ENCODE assay signal across 33 cellular contexts in genomic region chr2:161367675-161368074, GRCh38. TPM values are rescaled to one million over a fixed set of nuclear protein-coding genes. Genes with fewer than 3 reads are reported as not detected.
"Had no signal": no experiment of that assay in that cellular context is flagged by ENCODE, and none has a peak within 500 bp of the region (broad histone marks: within the 10 kb centered on the region; RNA-seq: fewer than 3 reads in every experiment).

No MANE protein-coding gene starts in this region.

- H3K4me3 ChIP-seq: adrenal gland, Peyer's patch, SJSA1 had no signal

- ATAC-seq: activated CD8-positive, alpha-beta T cell treated with anti-CD3 and anti-CD28 coated beads, Interleukin-2, amount 10 ng/mL, durations not matched to agents 7 days and 5 days; activated naive CD4-positive, alpha-beta T cell treated with anti-CD3 and anti-CD28 coated beads, Interleukin-2, amount 50 U/mL, for 72 hours; activated T-cell treated with anti-CD3 and anti-CD28 coated beads, Interleukin-2, amount 50 U/mL, for 4 hours; PC-3; T-cell; T-helper 17 cell had no signal

- H3K27me3 ChIP-seq: adrenal gland, Peyer's patch, SJSA1 had no signal

- DNase-seq: activated CD4-positive, alpha-beta T cell treated with anti-CD3 and anti-CD28 coated beads for 1 hour; activated CD4-positive, alpha-beta T cell treated with anti-CD3 and anti-CD28 coated beads, Interleukin-2, amount 10 ng/mL, durations not matched to agents 7 days and 5 days; activated CD4-positive, alpha-beta T cell treated with anti-CD3 and anti-CD28 coated beads, Interleukin-2, amount 50 U/mL, for 48 hours; activated CD4-positive, CD25-positive, alpha-beta regulatory T cell; activated CD8-positive, alpha-beta memory T cell treated with anti-CD3 and anti-CD28 coated beads, Interleukin-2, amount 50 U/mL, for 4 hours; activated CD8-positive, alpha-beta T cell treated with anti-CD3 and anti-CD28 coated beads, Interleukin-2, amount 10 ng/mL, durations not matched to agents 7 days and 5 days; activated gamma-delta T cell treated with Interleukin-2 at 50 U/mL for 16 hours; activated naive CD4-positive, alpha-beta T cell treated with anti-CD3 and anti-CD28 coated beads for 36 hours; activated T-cell treated with anti-CD3 and anti-CD28 coated beads for 4 hours; activated T-cell treated with anti-CD3 and anti-CD28 coated beads, Interleukin-2, amount 50 U/mL, for 4 hours; adrenal gland; anterior cingulate cortex; caudate nucleus; cerebellar nuclear complex; NCI-H1105; NCI-H1417 treated with DMSO at 0.1 percent for 48 hours; NCI-H187 treated with DMSO at 0.1 percent for 48 hours; NCI-H345; NCI-H524 treated with DMSO at 0.1 percent for 48 hours; NCI-H748 treated with DMSO at 0.1 percent for 48 hours; NK-92 treated with Interleukin-12 subunit alpha and Interleukin-12 subunit beta, amount 100 ng/mL, for 24 hours; PC-3; Peyer's patch; RPMI8226; SHP77 treated with DMSO at 0.1 percent for 48 hours; SK-N-SH; T-cell; T-helper 17 cell had no signal

- H3K4me1 ChIP-seq: adrenal gland, Peyer's patch, SJSA1 had no signal

- H3K4me2 ChIP-seq: SK-N-SH had no signal

- H3K27ac ChIP-seq: adrenal gland, Peyer's patch, SJSA1, VCaP had no signal

- H3K9ac ChIP-seq: SK-N-SH had no signal

- FAIRE-seq: bronchial epithelial cell had no signal

RNA-seq across cellular contexts. Expression of gene TBR1, which starts 48.4 kb away (rescaled TPM):
- total RNA-seq: activated CD4-positive, alpha-beta T cell treated with anti-CD3 and anti-CD28 coated beads, Interleukin-2, amount 10 ng/mL, durations not matched to agents 7 days and 5 days; activated naive CD4-positive, alpha-beta T cell treated with anti-CD3 and anti-CD28 coated beads for 36 hours; activated T-cell treated with anti-CD3 and anti-CD28 coated beads, Interleukin-2, amount 50 U/mL, for 4 hours; activated T-helper 1 cell treated with anti-CD3 and anti-CD28 coated beads, Interleukin-12 subunit alpha, Interleukin-12 subunit beta, Interleukin-2, Interleukin-4 antibody, amounts not matched to agents 30 ng/mL and 10 ng/mL and 1 ng/mL, durations not matched to agents 14 hours and 24 hours and 36 hours; PC-3; Peyer's patch; T-cell; T-helper 17 cell had no signal
- polyA plus RNA-seq: adrenal gland, SK-N-SH had no signal
